Comparison of ENCODE assay signal across 14 cellular contexts in genomic region chr9:93297659-93298497, GRCh38.
DNase-seq lines count a peak whose midpoint lies in the region; ATAC-seq, FAIRE-seq and TF ChIP-seq lines count a peak whose summit lies in the region.
"Had no signal": no experiment of that assay in that cellular context is flagged by ENCODE, and none has a peak within 500 bp of the region (broad histone marks: within the 10 kb centered on the region; RNA-seq: fewer than 3 reads in every experiment).

No MANE protein-coding gene starts in this region.

- no peak for TF ChIP-seq CTCF in left ventricle myocardium inferior (IDR thresholded peaks at IDR 0.05; ENCODE audit: borderline replicate concordance)
- TF ChIP-seq CTCF in type B pancreatic cell (conservative IDR thresholded peaks at IDR 0.05), result no peak

- DNase-seq in right cardiac atrium (peak in 2 of 3 donors; percentile 49 to 61), left ventricle myocardium inferior (no peak), NCI-H510A treated with DMSO at 0.1 percent for 48 hours (lab: John Stamatoyannopoulos, UW) (peak; percentile 37), iPS-NIHi7 (ENCODE audit: extremely low spot score) (peak; percentile 57), type B pancreatic cell (ENCODE audit: extremely low spot score, unreplicated experiment) (peak; percentile 64), 8988T (no peak), RCC 7860 (ENCODE audit: low spot score) (no peak)
- DNase-seq: HFFc6; mammary epithelial cell; NCI-H1930; stimulated activated CD4-positive, alpha-beta T cell treated with anti-CD3 and anti-CD28 coated beads, Interleukin-4, amount 100 ng/mL, for 24 hours had no signal

- H3K9me3 Mint-ChIP-seq in type B pancreatic cell, result no peaks in the 10 kb centered on the region
- H3K9me3 Mint-ChIP-seq: CD14-positive monocyte; HFFc6; stimulated activated naive CD8-positive, alpha-beta T cell treated with anti-CD3 and anti-CD28 coated beads, Interleukin-15, Interleukin-2, amounts not matched to agents 100 ng/mL and 50 ng/mL, for 24 hours had no signal

- no peak for FAIRE-seq in RCC 7860 (lab: Jason Lieb, UNC)

- H3K4me1 Mint-ChIP-seq in type B pancreatic cell (ENCODE audit: unreplicated experiment), result peaks cover 12% of the 10 kb centered on the region

- H3K27me3 ChIP-seq in right cardiac atrium (ENCODE audit: control insufficient read depth, insufficient read depth) (no peaks in the 10 kb centered on the region), left ventricle myocardium inferior (ENCODE audit: low read depth) (peaks cover 12% of the 10 kb centered on the region)

- no peak overlapping the region for H3K27ac Mint-ChIP-seq in type B pancreatic cell
- H3K27ac Mint-ChIP-seq: CD14-positive monocyte; HFFc6; stimulated activated naive CD8-positive, alpha-beta T cell treated with anti-CD3 and anti-CD28 coated beads, Interleukin-15, Interleukin-2, amounts not matched to agents 100 ng/mL and 50 ng/mL, for 24 hours had no signal

- H3K27ac ChIP-seq in right cardiac atrium (ENCODE audit: low read length), result no peak overlapping the region
- no peak overlapping the region for H3K27ac ChIP-seq in left ventricle myocardium inferior (replicated peaks)

- peaks cover 7% of the 10 kb centered on the region for H3K36me3 ChIP-seq in left ventricle myocardium inferior

- H3K4me3 ChIP-seq in right cardiac atrium (ENCODE audit: low read length), result no peak overlapping the region
- H3K4me3 ChIP-seq in left ventricle myocardium inferior, result no peak overlapping the region

- no peaks in the 10 kb centered on the region for H3K27me3 Mint-ChIP-seq in type B pancreatic cell
- H3K27me3 Mint-ChIP-seq: stimulated activated naive CD8-positive, alpha-beta T cell treated with anti-CD3 and anti-CD28 coated beads, Interleukin-15, Interleukin-2, amounts not matched to agents 100 ng/mL and 50 ng/mL, for 24 hours had no signal

- intact Hi-C loops in right cardiac atrium (cut with DNase I), result no loop called here
- intact Hi-C loops in left ventricle myocardium inferior (cut with micrococcal nuclease), result no loop called here

- H3K9me3 ChIP-seq in right cardiac atrium (ENCODE audit: control insufficient read depth, low read length) (no peaks in the 10 kb centered on the region), left ventricle myocardium inferior (replicated peaks) (no peaks in the 10 kb centered on the region)

- 67% methylated on average over 33 of the region's 33 CpGs for WGBS in right cardiac atrium

- no peaks in the 10 kb centered on the region for H3K36me3 Mint-ChIP-seq in type B pancreatic cell
- H3K36me3 Mint-ChIP-seq: CD14-positive monocyte had no signal

- H3K4me1 ChIP-seq in right cardiac atrium (ENCODE audit: control insufficient read depth, insufficient read depth, low read length) (peaks cover 1% of the 10 kb centered on the region), left ventricle myocardium inferior (peaks cover 62% of the 10 kb centered on the region)

- no peak overlapping the region for H3K4me3 Mint-ChIP-seq in type B pancreatic cell
- H3K4me3 Mint-ChIP-seq: CD14-positive monocyte; HFFc6; stimulated activated naive CD8-positive, alpha-beta T cell treated with anti-CD3 and anti-CD28 coated beads, Interleukin-15, Interleukin-2, amounts not matched to agents 100 ng/mL and 50 ng/mL, for 24 hours had no signal

- no peak for ATAC-seq in right cardiac atrium
- ATAC-seq in HG03442 (IDR thresholded peaks at IDR 0.05; ENCODE audit: unreplicated experiment), result no peak

Comparison
In these comparisons a context has a peak if more than half of its experiments do, and no peak if none do; other contexts are left out.
1. DNase-seq: peak in right cardiac atrium (2 of 3), NCI-H510A treated with DMSO at 0.1 percent for 48 hours (single experiment), iPS-NIHi7 (single experiment) and type B pancreatic cell (single experiment); none in left ventricle myocardium inferior (single experiment), 8988T (single experiment) and RCC 7860 (single experiment).